In the genomic region with DNA sequence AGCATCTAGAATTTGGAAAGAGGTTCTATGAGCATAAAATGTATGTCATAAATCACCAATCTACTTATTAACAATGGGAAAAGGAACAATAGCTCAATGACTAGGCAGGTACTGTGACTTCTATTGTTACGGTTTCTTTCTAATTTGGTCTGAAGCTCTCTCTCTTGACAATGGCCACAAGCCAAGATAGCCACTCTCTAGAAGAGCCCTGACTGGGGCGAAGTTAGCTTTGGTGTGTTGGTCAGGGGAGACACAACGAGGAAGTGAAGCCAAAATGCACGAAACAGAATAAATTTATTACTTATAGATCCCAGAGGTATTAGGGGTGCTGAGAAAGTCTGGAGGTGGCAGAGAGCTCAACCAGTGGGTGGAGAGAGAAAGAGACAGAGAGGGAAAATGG, we compare ENCODE assay signal across 16 cellular contexts. TPM values are rescaled to one million over a fixed set of nuclear protein-coding genes. Genes with fewer than 3 reads are reported as not detected.
DNase-seq lines count a peak whose midpoint lies in the region; ATAC-seq and TF ChIP-seq lines count a peak whose summit lies in the region.
"Had no signal": no experiment of that assay in that cellular context is flagged by ENCODE, and none has a peak within 500 bp of the region (broad histone marks: within the 10 kb centered on the region; RNA-seq: fewer than 3 reads in every experiment).

No MANE protein-coding gene starts in this region.

- no peak overlapping the region for H3K27ac ChIP-seq in ascending aorta
- H3K27ac ChIP-seq: BLaER1 treated with 17β-estradiol and CSF1 and Interleukin-3, amounts not matched to agents 10 nM and 100 nM; SK-N-MC had no signal

- ATAC-seq in GM19035 (IDR thresholded peaks at IDR 0.05; ENCODE audit: unreplicated experiment) (peak; percentile 26), HG02759 (IDR thresholded peaks at IDR 0.05; ENCODE audit: unreplicated experiment) (peak; percentile 34), left cardiac atrium (no peak), GM18867 (IDR thresholded peaks at IDR 0.05; ENCODE audit: unreplicated experiment) (no peak)
- peak in 1 of 2 donors; percentile 33 for ATAC-seq in stimulated activated naive B cell treated with anti-CD40 and anti-IgM and Interleukin-4, amounts not matched to agents 10 μg/mL and 1 μg/mL and 100 μg/mL, for 72 hours (replicated peaks)
- ATAC-seq: activated naive CD8-positive, alpha-beta T cell treated with anti-CD3 and anti-CD28 coated beads, Interleukin-2, amount 50 U/mL, for 24 hours; PC-3 had no signal

- H3K9ac ChIP-seq in adipocyte (ENCODE audit: low read length): peak overlapping the region; percentile 61
- H3K9ac ChIP-seq: BLaER1 treated with 17β-estradiol and CSF1 and Interleukin-3, amounts not matched to agents 10 nM and 100 nM had no signal

- no peaks in the 10 kb centered on the region for H3K36me3 Mint-ChIP-seq in stimulated activated naive B cell treated with anti-CD40 and anti-IgM and Interleukin-4, amounts not matched to agents 10 μg/mL and 1 μg/mL and 100 μg/mL, for 72 hours

- H3K9me3 Mint-ChIP-seq in stimulated activated naive B cell treated with anti-CD40 and anti-IgM and Interleukin-4, amounts not matched to agents 10 μg/mL and 1 μg/mL and 100 μg/mL, for 72 hours: no peaks in the 10 kb centered on the region
- H3K9me3 Mint-ChIP-seq: activated naive CD8-positive, alpha-beta T cell treated with anti-CD3 and anti-CD28 coated beads, Interleukin-2, amount 50 U/mL, for 24 hours; activated T-helper 1 cell treated with anti-CD3 and anti-CD28 coated beads, Interleukin-12 subunit alpha, Interleukin-12 subunit beta, Interleukin-2, Interleukin-4 antibody, amounts not matched to agents 30 ng/mL and 10 ng/mL and 1 ng/mL, durations not matched to agents 14 hours and 24 hours and 36 hours had no signal

- no peak overlapping the region for H3K4me3 Mint-ChIP-seq in stimulated activated naive B cell treated with anti-CD40 and anti-IgM and Interleukin-4, amounts not matched to agents 10 μg/mL and 1 μg/mL and 100 μg/mL, for 72 hours
- H3K4me3 Mint-ChIP-seq: activated naive CD8-positive, alpha-beta T cell treated with anti-CD3 and anti-CD28 coated beads, Interleukin-2, amount 50 U/mL, for 24 hours; activated T-helper 1 cell treated with anti-CD3 and anti-CD28 coated beads, Interleukin-12 subunit alpha, Interleukin-12 subunit beta, Interleukin-2, Interleukin-4 antibody, amounts not matched to agents 30 ng/mL and 10 ng/mL and 1 ng/mL, durations not matched to agents 14 hours and 24 hours and 36 hours had no signal

- no peak overlapping the region for H3K4me3 ChIP-seq in adipocyte (ENCODE audit: low read length)
- no peak overlapping the region for H3K4me3 ChIP-seq in ascending aorta
- H3K4me3 ChIP-seq: BLaER1 treated with 17β-estradiol and CSF1 and Interleukin-3, amounts not matched to agents 10 nM and 100 nM; SK-N-MC had no signal

- intact Hi-C loops in ascending aorta (cut with DNase I) (no loop called here), left cardiac atrium (cut with DNase I) (no loop called here)

- H3K27me3 Mint-ChIP-seq in stimulated activated naive B cell treated with anti-CD40 and anti-IgM and Interleukin-4, amounts not matched to agents 10 μg/mL and 1 μg/mL and 100 μg/mL, for 72 hours: peaks cover 8 to 19% of the 10 kb centered on the region in 2 donors

- no peaks in the 10 kb centered on the region for H3K36me3 ChIP-seq in adipocyte (ENCODE audit: control insufficient read depth, insufficient read depth, low read length, severe bottlenecking)
- no peaks in the 10 kb centered on the region for H3K36me3 ChIP-seq in ascending aorta
- H3K36me3 ChIP-seq: BLaER1 treated with 17β-estradiol and CSF1 and Interleukin-3, amounts not matched to agents 10 nM and 100 nM had no signal

- TF ChIP-seq CTCF in ascending aorta (IDR thresholded peaks at IDR 0.05): no peak

- peaks cover 64% of the 10 kb centered on the region for H3K4me1 ChIP-seq in adipocyte (ENCODE audit: control insufficient read depth, insufficient read depth, low read length)
- no peaks in the 10 kb centered on the region for H3K4me1 ChIP-seq in ascending aorta

- H3K4me1 Mint-ChIP-seq in stimulated activated naive B cell treated with anti-CD40 and anti-IgM and Interleukin-4, amounts not matched to agents 10 μg/mL and 1 μg/mL and 100 μg/mL, for 72 hours: peaks cover 19 to 31% of the 10 kb centered on the region in 2 donors

- H3K27me3 ChIP-seq in adipocyte (replicated peaks; ENCODE audit: control insufficient read depth, insufficient read depth, low read length) (no peaks in the 10 kb centered on the region), ascending aorta (no peaks in the 10 kb centered on the region)
- H3K27me3 ChIP-seq: BLaER1 treated with 17β-estradiol and CSF1 and Interleukin-3, amounts not matched to agents 10 nM and 100 nM had no signal

- no peaks in the 10 kb centered on the region for H3K9me3 ChIP-seq in adipocyte (ENCODE audit: control insufficient read depth, low read length)
- H3K9me3 ChIP-seq in ascending aorta: no peaks in the 10 kb centered on the region
- H3K9me3 ChIP-seq: BLaER1 treated with 17β-estradiol and CSF1 and Interleukin-3, amounts not matched to agents 10 nM and 100 nM had no signal

- DNase-seq in adipocyte (ENCODE audit: low read depth): no peak
- no peak for DNase-seq in stimulated activated naive B cell treated with anti-CD40 and anti-IgM and Interleukin-4, amounts not matched to agents 10 μg/mL and 1 μg/mL and 100 μg/mL, for 72 hours
- DNase-seq in ascending aorta (ENCODE audit: low spot score in 2 of 2): no peak
- no peak for DNase-seq in left cardiac atrium
- DNase-seq: activated CD4-positive, CD25-positive, alpha-beta regulatory T cell treated with anti-CD3 and anti-CD28 coated beads, Interleukin-2, amount 50 U/mL, for 72 hours; activated naive CD8-positive, alpha-beta T cell treated with anti-CD3 and anti-CD28 coated beads, Interleukin-2, amount 50 U/mL, for 24 hours; NCI-H187; NCI-H526 treated with DMSO at 0.1 percent for 48 hours; PC-3; stimulated activated CD4-positive, alpha-beta T cell treated with anti-CD3 and anti-CD28 coated beads, Interleukin-2, amount 100 ng/mL, for 48 hours had no signal

- H3K27ac Mint-ChIP-seq in stimulated activated naive B cell treated with anti-CD40 and anti-IgM and Interleukin-4, amounts not matched to agents 10 μg/mL and 1 μg/mL and 100 μg/mL, for 72 hours: peak overlapping the region; percentile 27
- H3K27ac Mint-ChIP-seq: activated naive CD8-positive, alpha-beta T cell treated with anti-CD3 and anti-CD28 coated beads, Interleukin-2, amount 50 U/mL, for 24 hours; activated T-helper 1 cell treated with anti-CD3 and anti-CD28 coated beads, Interleukin-12 subunit alpha, Interleukin-12 subunit beta, Interleukin-2, Interleukin-4 antibody, amounts not matched to agents 30 ng/mL and 10 ng/mL and 1 ng/mL, durations not matched to agents 14 hours and 24 hours and 36 hours had no signal

RNA-seq across cellular contexts. Expression of gene RAD23B, which starts 9.4 kb away (rescaled TPM):
- 57.7 TPM for total RNA-seq in ascending aorta
- 10 to 100 TPM; 87.6 to 88.7 TPM for total RNA-seq in left cardiac atrium

Comparison
In these comparisons a context has a peak if more than half of its experiments do, and no peak if none do; other contexts are left out.
1. ATAC-seq: peak in GM19035 (single experiment) and HG02759 (single experiment); none in left cardiac atrium (0 of 2) and GM18867 (single experiment).